In genomic region chr15:29438714-29439076, GRCh38 we compare ENCODE assay signal across 29 cellular contexts.
DNase-seq lines count a peak whose midpoint lies in the region; ATAC-seq and TF ChIP-seq lines count a peak whose summit lies in the region.
"Had no signal": no experiment of that assay in that cellular context is flagged by ENCODE, and none has a peak within 500 bp of the region (broad histone marks: within the 10 kb centered on the region; RNA-seq: fewer than 3 reads in every experiment).

No MANE protein-coding gene starts in this region.

- ATAC-seq in mucosa of descending colon (peak; percentile 73), HG03108 (IDR thresholded peaks at IDR 0.05; ENCODE audit: unreplicated experiment) (no peak), HG02973 (IDR thresholded peaks at IDR 0.05; ENCODE audit: unreplicated experiment) (no peak)
- ATAC-seq: activated CD8-positive, alpha-beta T cell treated with anti-CD3 and anti-CD28 coated beads, Interleukin-2, amount 10 ng/mL, durations not matched to agents 7 days and 5 days; HCT116; left lung; T-helper 17 cell had no signal

- DNase-seq in SIG-M5 treated with dmso at 0.1 percent for 504 hours (lab: John Stamatoyannopoulos, UW; ENCODE audit: unreplicated experiment) (peak; percentile 2), SIG-M5 (lab: John Stamatoyannopoulos, UW) (no peak), ecto neural progenitor cell (ENCODE audit: low spot score) (peak; percentile 20), mucosa of descending colon (no peak), Kasumi-1 (lab: John Stamatoyannopoulos, UW) (no peak), mesenteric fat pad (ENCODE audit: low spot score) (no peak)
- DNase-seq: activated CD8-positive, alpha-beta T cell treated with anti-CD3 and anti-CD28 coated beads, Interleukin-2, amount 10 ng/mL, durations not matched to agents 7 days and 5 days; activated naive CD4-positive, alpha-beta T cell treated with anti-CD3 and anti-CD28 coated beads for 36 hours; Calu3; cerebellar nuclear complex; dermis blood vessel endothelial cell; DND-41; GF-D8; hypothalamus; immature natural killer cell; left lung; mesendoderm; NCI-H1092; NCI-H1694; NCI-H2171; OCI-M1; sigmoid colon; stimulated activated CD4-positive, alpha-beta T cell treated with anti-CD3 and anti-CD28 coated beads, Interleukin-4, amount 100 ng/mL, for 1 hour; stomach; T-helper 17 cell; thyroid gland had no signal

- TF ChIP-seq CTCF in mucosa of descending colon (IDR thresholded peaks at IDR 0.05), result no peak

- no peaks in the 10 kb centered on the region for H3K4me1 ChIP-seq in mucosa of descending colon (ENCODE audit: low read depth)
- H3K4me1 ChIP-seq: left lung, sigmoid colon, stomach had no signal

- no peaks in the 10 kb centered on the region for H3K36me3 ChIP-seq in mucosa of descending colon (ENCODE audit: low read depth)
- H3K36me3 ChIP-seq: left lung, sigmoid colon, stomach, thyroid gland had no signal

- no peaks in the 10 kb centered on the region for H3K9me3 ChIP-seq in mucosa of descending colon
- H3K9me3 ChIP-seq: left lung, sigmoid colon, stomach, thyroid gland had no signal

- no peak overlapping the region for H3K4me3 ChIP-seq in mucosa of descending colon
- H3K4me3 ChIP-seq: left lung, sigmoid colon, stomach, thyroid gland had no signal

- intact Hi-C loops in mucosa of descending colon (cut with DNase I, micrococcal nuclease), result no loop called here

Comparison
In these comparisons a context has a peak if more than half of its experiments do, and no peak if none do; other contexts are left out.
1. DNase-seq: peak in SIG-M5 treated with dmso at 0.1 percent for 504 hours (single experiment) and ecto neural progenitor cell (single experiment); none in SIG-M5 (single experiment), mucosa of descending colon (0 of 3), Kasumi-1 (0 of 2) and mesenteric fat pad (single experiment).